21 cellular contexts compared by ENCODE assay signal in genomic region chr4:132299866-132300265, GRCh38.
"Had no signal": no experiment of that assay in that cellular context is flagged by ENCODE, and none has a peak within 500 bp of the region (broad histone marks: within the 10 kb centered on the region; RNA-seq: fewer than 3 reads in every experiment).

No MANE protein-coding gene starts in this region.

- H3K27me3 ChIP-seq: foreskin keratinocyte, pancreas, stomach, transverse colon had no signal

- H3K9me3 Mint-ChIP-seq: nephron had no signal

- H3K27ac Mint-ChIP-seq: immature natural killer cell, naive B cell, nephron, progenitor cell of endocrine pancreas had no signal

- H3K36me3 Mint-ChIP-seq: immature natural killer cell, naive B cell had no signal

- H3K4me1 ChIP-seq: foreskin keratinocyte, pancreas, stomach, transverse colon had no signal

- DNase-seq: effector CD8-positive, alpha-beta T cell; foreskin keratinocyte; immature natural killer cell; kidney; left cardiac atrium; left ventricle myocardium superior; mesendoderm; naive B cell; occipital lobe; pancreas; right cardiac atrium; small intestine; stimulated activated CD4-positive, alpha-beta T cell treated with anti-CD3 and anti-CD28 coated beads, Interleukin-12 subunit alpha, Interleukin-12 subunit beta, amount 100 ng/mL, for 4 hours; stimulated activated naive CD4-positive, alpha-beta T cell; stomach; substantia nigra; transverse colon had no signal

- H3K4me3 Mint-ChIP-seq: immature natural killer cell, naive B cell, nephron had no signal

- H3K4me1 Mint-ChIP-seq: immature natural killer cell, naive B cell had no signal

- H3K27ac ChIP-seq: coronary artery, foreskin keratinocyte, pancreas, stomach, thoracic aorta, transverse colon had no signal

- H3K27me3 Mint-ChIP-seq: naive B cell, progenitor cell of endocrine pancreas had no signal

- H3K36me3 ChIP-seq: pancreas, stomach, thoracic aorta, transverse colon had no signal

- H3K9me3 ChIP-seq: pancreas, stomach, thoracic aorta, transverse colon had no signal

- H3K4me3 ChIP-seq: coronary artery, pancreas, stomach, thoracic aorta, transverse colon had no signal
